Comparison of ENCODE assay signal across 1 cellular context in the genomic region with DNA sequence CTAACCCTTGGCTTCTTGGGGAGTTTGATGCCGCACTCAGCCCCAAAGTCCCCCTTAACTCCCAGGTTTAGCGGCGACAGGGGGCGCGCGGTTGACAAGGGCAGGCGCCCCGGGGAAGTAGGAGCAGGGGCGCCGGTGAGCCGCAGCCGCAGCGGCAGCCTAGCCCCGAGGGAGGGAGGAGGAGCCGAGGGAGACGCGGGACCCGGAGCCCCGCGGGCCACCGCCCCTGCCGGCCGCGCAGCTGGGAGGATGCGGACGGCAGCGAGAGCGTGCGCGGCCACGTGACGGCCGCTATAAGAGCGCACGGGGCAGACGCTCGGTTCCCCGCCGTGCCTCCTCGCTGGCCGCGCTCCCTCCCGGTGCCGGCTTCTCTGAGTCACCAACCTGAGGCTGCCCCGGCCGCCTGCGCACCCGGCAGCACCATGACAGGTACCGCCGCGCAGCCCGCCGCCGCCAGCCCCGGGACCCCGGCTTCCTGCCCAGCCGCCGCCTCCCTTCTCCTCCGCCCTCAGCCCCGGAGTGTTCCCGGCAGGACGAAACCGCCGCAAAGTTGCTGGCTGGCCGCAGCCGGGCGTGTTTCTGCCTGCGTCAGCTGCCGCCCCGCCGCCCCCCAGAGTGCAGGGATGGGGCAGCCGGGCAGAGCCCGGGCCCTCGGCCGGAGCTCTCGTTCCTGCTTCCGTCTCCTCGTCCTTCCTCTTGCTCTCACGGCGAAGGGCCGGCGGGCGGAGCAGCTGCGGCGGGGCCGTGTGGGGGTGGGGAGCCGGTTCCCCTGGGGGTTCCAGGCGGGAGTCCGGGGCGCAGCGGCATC.
TF ChIP-seq lines count a peak whose summit lies in the region.

Gene GYG1, plus strand, starts transcription at position 322 of the 808 bp plus-strand sequence. Its CDS starts 101 bp downstream, at position 423.

TF ChIP-seq in GM12878, 131 proteins besides CTCF, POLR2A, EP300 and RAD21 (continued from another document and continues in another):
- TF ChIP-seq MYC (IDR thresholded peaks at IDR 0.05; ENCODE audit: insufficient read depth, insufficient read length, insufficient replicate concordance, low read length, severe bottlenecking) (peak; percentile 62), ZBTB33 (IDR thresholded peaks at IDR 0.05) (no peak), TCF3 (IDR thresholded peaks at IDR 0.05; ENCODE audit: borderline replicate concordance, insufficient read depth, low read depth, low read length) (peak; percentile 74), SRF (IDR thresholded peaks at IDR 0.05; ENCODE audit: low read depth in 2 of 2, low read length in 2 of 2) (no peak), GABPA (IDR thresholded peaks at IDR 0.05; ENCODE audit: low read depth) (no peak), NR2F1 (conservative IDR thresholded peaks at IDR 0.05) (peak; percentile 23; the same call in 1 of the 2 replicates), CREB1 (IDR thresholded peaks at IDR 0.05; ENCODE audit: low read depth) (0 out of 2 replicates have a peak, but pooled peaks have one; percentile 30), SMARCA5 (IDR thresholded peaks at IDR 0.05) (peak; percentile 71; the same call in 1 of the 2 replicates), CHD2 (IDR thresholded peaks at IDR 0.05; ENCODE audit: borderline replicate concordance, low read depth, low read length) (no peak), ZNF384 (IDR thresholded peaks at IDR 0.05; ENCODE audit: borderline replicate concordance, low read depth, low read length) (no peak), USF1 (IDR thresholded peaks at IDR 0.05; ENCODE audit: borderline replicate concordance, extremely low read length, insufficient read depth, low read depth, low read length) (peak; percentile 95), STAT1 (conservative IDR thresholded peaks at IDR 0.05) (no peak), IKZF1 (conservative IDR thresholded peaks at IDR 0.05) (peak; percentile 74), MYB (IDR thresholded peaks at IDR 0.05; ENCODE audit: borderline replicate concordance, low read depth, low read length) (no peak), ATF2 (IDR thresholded peaks at IDR 0.05; ENCODE audit: low read length) (no peak), TCF7 (IDR thresholded peaks at IDR 0.05; ENCODE audit: borderline replicate concordance) (no peak), KDM1A (IDR thresholded peaks at IDR 0.05; ENCODE audit: borderline replicate concordance) (no peak), MLLT1 (IDR thresholded peaks at IDR 0.05) (no peak), LARP7 (IDR thresholded peaks at IDR 0.05) (peak; percentile 58; the same call in 1 of the 2 replicates), FOXM1 (IDR thresholded peaks at IDR 0.05; ENCODE audit: low read depth, low read length) (no peak), ZSCAN29 (IDR thresholded peaks at IDR 0.05) (no peak; the same call in 1 of the 2 replicates), SMAD1 (IDR thresholded peaks at IDR 0.05; ENCODE audit: low read depth, partially characterized antibody) (no peak), POLR2AphosphoS2 (IDR thresholded peaks at IDR 0.05; ENCODE audit: low read depth, low read length) (no peak), POU2F2 (IDR thresholded peaks at IDR 0.05; ENCODE audit: borderline replicate concordance, low read depth, low read length) (0 out of 3 replicates have a peak, but pooled peaks have one; percentile 16), MTA2 (IDR thresholded peaks at IDR 0.05; ENCODE audit: low read depth) (no peak), ASH2L (IDR thresholded peaks at IDR 0.05; ENCODE audit: borderline replicate concordance, low read depth) (peak; percentile 17; the same call in 1 of the 2 replicates), PML (IDR thresholded peaks at IDR 0.05; ENCODE audit: low read length) (no peak), ZNF217 (IDR thresholded peaks at IDR 0.05) (no peak), SUZ12 (IDR thresholded peaks at IDR 0.05; ENCODE audit: unreplicated experiment) (no peak), SREBF1 (IDR thresholded peaks at IDR 0.05; ENCODE audit: low read length) (no peak)
- TF ChIP-seq, protein P1, sequence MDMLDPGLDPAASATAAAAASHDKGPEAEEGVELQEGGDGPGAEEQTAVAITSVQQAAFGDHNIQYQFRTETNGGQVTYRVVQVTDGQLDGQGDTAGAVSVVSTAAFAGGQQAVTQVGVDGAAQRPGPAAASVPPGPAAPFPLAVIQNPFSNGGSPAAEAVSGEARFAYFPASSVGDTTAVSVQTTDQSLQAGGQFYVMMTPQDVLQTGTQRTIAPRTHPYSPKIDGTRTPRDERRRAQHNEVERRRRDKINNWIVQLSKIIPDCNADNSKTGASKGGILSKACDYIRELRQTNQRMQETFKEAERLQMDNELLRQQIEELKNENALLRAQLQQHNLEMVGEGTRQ (IDR thresholded peaks at IDR 0.05; ENCODE audit: borderline replicate concordance, low read depth, low read length) = peak; percentile 75
- TF ChIP-seq, protein P2, sequence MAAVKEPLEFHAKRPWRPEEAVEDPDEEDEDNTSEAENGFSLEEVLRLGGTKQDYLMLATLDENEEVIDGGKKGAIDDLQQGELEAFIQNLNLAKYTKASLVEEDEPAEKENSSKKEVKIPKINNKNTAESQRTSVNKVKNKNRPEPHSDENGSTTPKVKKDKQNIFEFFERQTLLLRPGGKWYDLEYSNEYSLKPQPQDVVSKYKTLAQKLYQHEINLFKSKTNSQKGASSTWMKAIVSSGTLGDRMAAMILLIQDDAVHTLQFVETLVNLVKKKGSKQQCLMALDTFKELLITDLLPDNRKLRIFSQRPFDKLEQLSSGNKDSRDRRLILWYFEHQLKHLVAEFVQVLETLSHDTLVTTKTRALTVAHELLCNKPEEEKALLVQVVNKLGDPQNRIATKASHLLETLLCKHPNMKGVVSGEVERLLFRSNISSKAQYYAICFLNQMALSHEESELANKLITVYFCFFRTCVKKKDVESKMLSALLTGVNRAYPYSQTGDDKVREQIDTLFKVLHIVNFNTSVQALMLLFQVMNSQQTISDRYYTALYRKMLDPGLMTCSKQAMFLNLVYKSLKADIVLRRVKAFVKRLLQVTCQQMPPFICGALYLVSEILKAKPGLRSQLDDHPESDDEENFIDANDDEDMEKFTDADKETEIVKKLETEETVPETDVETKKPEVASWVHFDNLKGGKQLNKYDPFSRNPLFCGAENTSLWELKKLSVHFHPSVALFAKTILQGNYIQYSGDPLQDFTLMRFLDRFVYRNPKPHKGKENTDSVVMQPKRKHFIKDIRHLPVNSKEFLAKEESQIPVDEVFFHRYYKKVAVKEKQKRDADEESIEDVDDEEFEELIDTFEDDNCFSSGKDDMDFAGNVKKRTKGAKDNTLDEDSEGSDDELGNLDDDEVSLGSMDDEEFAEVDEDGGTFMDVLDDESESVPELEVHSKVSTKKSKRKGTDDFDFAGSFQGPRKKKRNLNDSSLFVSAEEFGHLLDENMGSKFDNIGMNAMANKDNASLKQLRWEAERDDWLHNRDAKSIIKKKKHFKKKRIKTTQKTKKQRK (IDR thresholded peaks at IDR 0.05; ENCODE audit: low read depth, low read length) = no peak
- TF ChIP-seq, protein P3, sequence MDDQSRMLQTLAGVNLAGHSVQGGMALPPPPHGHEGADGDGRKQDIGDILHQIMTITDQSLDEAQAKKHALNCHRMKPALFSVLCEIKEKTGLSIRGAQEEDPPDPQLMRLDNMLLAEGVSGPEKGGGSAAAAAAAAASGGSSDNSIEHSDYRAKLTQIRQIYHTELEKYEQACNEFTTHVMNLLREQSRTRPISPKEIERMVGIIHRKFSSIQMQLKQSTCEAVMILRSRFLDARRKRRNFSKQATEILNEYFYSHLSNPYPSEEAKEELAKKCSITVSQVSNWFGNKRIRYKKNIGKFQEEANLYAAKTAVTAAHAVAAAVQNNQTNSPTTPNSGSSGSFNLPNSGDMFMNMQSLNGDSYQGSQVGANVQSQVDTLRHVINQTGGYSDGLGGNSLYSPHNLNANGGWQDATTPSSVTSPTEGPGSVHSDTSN (IDR thresholded peaks at IDR 0.05; ENCODE audit: insufficient replicate concordance, low read depth, low read length) = no peak
- TF ChIP-seq, protein P4, sequence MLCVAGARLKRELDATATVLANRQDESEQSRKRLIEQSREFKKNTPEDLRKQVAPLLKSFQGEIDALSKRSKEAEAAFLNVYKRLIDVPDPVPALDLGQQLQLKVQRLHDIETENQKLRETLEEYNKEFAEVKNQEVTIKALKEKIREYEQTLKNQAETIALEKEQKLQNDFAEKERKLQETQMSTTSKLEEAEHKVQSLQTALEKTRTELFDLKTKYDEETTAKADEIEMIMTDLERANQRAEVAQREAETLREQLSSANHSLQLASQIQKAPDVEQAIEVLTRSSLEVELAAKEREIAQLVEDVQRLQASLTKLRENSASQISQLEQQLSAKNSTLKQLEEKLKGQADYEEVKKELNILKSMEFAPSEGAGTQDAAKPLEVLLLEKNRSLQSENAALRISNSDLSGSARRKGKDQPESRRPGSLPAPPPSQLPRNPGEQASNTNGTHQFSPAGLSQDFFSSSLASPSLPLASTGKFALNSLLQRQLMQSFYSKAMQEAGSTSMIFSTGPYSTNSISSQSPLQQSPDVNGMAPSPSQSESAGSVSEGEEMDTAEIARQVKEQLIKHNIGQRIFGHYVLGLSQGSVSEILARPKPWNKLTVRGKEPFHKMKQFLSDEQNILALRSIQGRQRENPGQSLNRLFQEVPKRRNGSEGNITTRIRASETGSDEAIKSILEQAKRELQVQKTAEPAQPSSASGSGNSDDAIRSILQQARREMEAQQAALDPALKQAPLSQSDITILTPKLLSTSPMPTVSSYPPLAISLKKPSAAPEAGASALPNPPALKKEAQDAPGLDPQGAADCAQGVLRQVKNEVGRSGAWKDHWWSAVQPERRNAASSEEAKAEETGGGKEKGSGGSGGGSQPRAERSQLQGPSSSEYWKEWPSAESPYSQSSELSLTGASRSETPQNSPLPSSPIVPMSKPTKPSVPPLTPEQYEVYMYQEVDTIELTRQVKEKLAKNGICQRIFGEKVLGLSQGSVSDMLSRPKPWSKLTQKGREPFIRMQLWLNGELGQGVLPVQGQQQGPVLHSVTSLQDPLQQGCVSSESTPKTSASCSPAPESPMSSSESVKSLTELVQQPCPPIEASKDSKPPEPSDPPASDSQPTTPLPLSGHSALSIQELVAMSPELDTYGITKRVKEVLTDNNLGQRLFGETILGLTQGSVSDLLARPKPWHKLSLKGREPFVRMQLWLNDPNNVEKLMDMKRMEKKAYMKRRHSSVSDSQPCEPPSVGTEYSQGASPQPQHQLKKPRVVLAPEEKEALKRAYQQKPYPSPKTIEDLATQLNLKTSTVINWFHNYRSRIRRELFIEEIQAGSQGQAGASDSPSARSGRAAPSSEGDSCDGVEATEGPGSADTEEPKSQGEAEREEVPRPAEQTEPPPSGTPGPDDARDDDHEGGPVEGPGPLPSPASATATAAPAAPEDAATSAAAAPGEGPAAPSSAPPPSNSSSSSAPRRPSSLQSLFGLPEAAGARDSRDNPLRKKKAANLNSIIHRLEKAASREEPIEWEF (IDR thresholded peaks at IDR 0.05; ENCODE audit: insufficient replicate concordance, low read depth, low read length) = no peak
- TF ChIP-seq, protein P5, sequence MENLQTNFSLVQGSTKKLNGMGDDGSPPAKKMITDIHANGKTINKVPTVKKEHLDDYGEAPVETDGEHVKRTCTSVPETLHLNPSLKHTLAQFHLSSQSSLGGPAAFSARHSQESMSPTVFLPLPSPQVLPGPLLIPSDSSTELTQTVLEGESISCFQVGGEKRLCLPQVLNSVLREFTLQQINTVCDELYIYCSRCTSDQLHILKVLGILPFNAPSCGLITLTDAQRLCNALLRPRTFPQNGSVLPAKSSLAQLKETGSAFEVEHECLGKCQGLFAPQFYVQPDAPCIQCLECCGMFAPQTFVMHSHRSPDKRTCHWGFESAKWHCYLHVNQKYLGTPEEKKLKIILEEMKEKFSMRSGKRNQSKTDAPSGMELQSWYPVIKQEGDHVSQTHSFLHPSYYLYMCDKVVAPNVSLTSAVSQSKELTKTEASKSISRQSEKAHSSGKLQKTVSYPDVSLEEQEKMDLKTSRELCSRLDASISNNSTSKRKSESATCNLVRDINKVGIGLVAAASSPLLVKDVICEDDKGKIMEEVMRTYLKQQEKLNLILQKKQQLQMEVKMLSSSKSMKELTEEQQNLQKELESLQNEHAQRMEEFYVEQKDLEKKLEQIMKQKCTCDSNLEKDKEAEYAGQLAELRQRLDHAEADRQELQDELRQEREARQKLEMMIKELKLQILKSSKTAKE (IDR thresholded peaks at IDR 0.05; ENCODE audit: low read depth, poor library complexity, severe bottlenecking) = no peak
